In the genomic region with DNA sequence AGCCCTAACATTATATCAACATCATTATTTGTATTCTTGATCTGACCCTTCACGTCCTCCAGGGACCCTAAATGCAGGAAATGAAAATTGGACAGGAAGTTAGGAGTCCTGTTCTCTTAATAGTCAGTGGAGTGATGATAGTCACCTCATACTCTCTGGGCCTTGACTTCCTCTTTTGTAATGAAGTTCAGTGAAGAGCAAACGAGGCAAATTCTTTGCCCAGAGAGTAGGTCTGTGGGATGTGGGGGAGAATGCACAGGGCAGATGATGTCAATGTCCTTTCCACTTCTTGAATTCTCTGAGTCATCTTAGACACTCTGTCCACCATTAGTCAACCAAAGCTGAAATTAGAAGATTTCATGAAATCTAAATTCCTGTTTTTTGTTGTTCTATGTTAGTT, we compare ENCODE assay signal across 9 cellular contexts. TPM values are rescaled to one million over a fixed set of nuclear protein-coding genes. Genes with fewer than 3 reads are reported as not detected.
A peak's percentile ranks its signal among the peaks of the same experiment; 100 is the strongest.
DNase-seq lines count a peak whose midpoint lies in the region; ATAC-seq and TF ChIP-seq lines count a peak whose summit lies in the region.
"Had no signal": no experiment of that assay in that cellular context is flagged by ENCODE, and none has a peak within 500 bp of the region (broad histone marks: within the 10 kb centered on the region; RNA-seq: fewer than 3 reads in every experiment).

No MANE protein-coding gene starts in this region.

- ATAC-seq in GM21526 (IDR thresholded peaks at IDR 0.05; ENCODE audit: low FRiP score, unreplicated experiment) (peak; percentile 91), WTC11 (no peak), HG03045 (IDR thresholded peaks at IDR 0.05; ENCODE audit: unreplicated experiment) (no peak)
- ATAC-seq: HCT116 had no signal

- no peaks in the 10 kb centered on the region for H3K79me2 ChIP-seq in mammary epithelial cell (ENCODE audit: insufficient read depth, low read length)

- no TSS peak for BruUV-seq in mammary epithelial cell (replicated peaks; lab: Mats Ljungman, UMichigan)

- WGBS in mammary epithelial cell (ENCODE audit: low coverage, missing lambda C conversion rate) = 57% methylated on average over 2 of the region's 2 CpGs

- H3K27me3 ChIP-seq in mammary epithelial cell (ENCODE audit: insufficient read depth, low read length) = no peaks in the 10 kb centered on the region

- intact Hi-C loops in mammary epithelial cell (cut with micrococcal nuclease) (no loop called here), head of caudate nucleus (cut with DNase I) (no loop called here)

- in situ Hi-C loops in mammary epithelial cell (cut with MboI; ENCODE audit: low sequenced_read_pairs in 2 of 2) = no loop called here

- H3K27ac Mint-ChIP-seq in WTC11 = no peak overlapping the region

- no peaks in the 10 kb centered on the region for H4K20me1 ChIP-seq in mammary epithelial cell (ENCODE audit: insufficient read depth, low read length)

- no peaks in the 10 kb centered on the region for H3K27me3 Mint-ChIP-seq in WTC11 (ENCODE audit: low read depth)

- dilution Hi-C loops in mammary epithelial cell (cut with HindIII; ENCODE audit: low sequenced_read_pairs) = no loop called here

- no peaks in the 10 kb centered on the region for H3K36me3 ChIP-seq in mammary epithelial cell (ENCODE audit: insufficient read depth, low read length)

- H3K27ac ChIP-seq in mammary epithelial cell (ENCODE audit: insufficient read depth, low read depth, low read length) = no peak overlapping the region

- H2AFZ ChIP-seq in mammary epithelial cell (ENCODE audit: low read depth, low read length) = no peak overlapping the region

- peak; percentile 34 for DNase-seq in GM10248 (ENCODE audit: extremely low spot score)
- peak; percentile 57 for DNase-seq in KG1 (lab: John Stamatoyannopoulos, UW)
- peak; percentile 52 for DNase-seq in fibroblast of villous mesenchyme (ENCODE audit: low read depth)
- DNase-seq in mammary epithelial cell = no peak
- DNase-seq in head of caudate nucleus = no peak
- DNase-seq in WTC11 (ENCODE audit: low spot score) = no peak

- peaks cover 5% of the 10 kb centered on the region; the same call in 1 of the 2 replicates for H3K9me3 Mint-ChIP-seq in WTC11

- no peak overlapping the region for H3K4me2 ChIP-seq in mammary epithelial cell (ENCODE audit: insufficient read depth, low read depth, low read length)

- CTCF ChIA-PET in GM10248 (lab: Yijun Ruan, JAX) (interaction anchor here (1.0 to 2.5 kb wide), 2 partner anchors 10 to 13 kb away, joined by 3 to 8 read pairs; no protein-coding TSS in a partner anchor), mammary epithelial cell (lab: Charles Lee; ENCODE audit: low non-redundant PET) (no interaction called here), WTC11 (lab: Charles Lee) (no interaction called here)

- H3K4me1 Mint-ChIP-seq in WTC11 = no peaks in the 10 kb centered on the region

- no peak overlapping the region for H3K4me3 ChIP-seq in fibroblast of villous mesenchyme (ENCODE audit: low read depth, low read length)
- no peak overlapping the region for H3K4me3 ChIP-seq in mammary epithelial cell (replicated peaks in 1 of 3; ENCODE audit: insufficient read depth in 1 of 3, low read depth in 2 of 3, low read length in 3 of 3)

- POLR2A ChIA-PET in GM10248 (lab: Yijun Ruan, JAX) = no interaction called here
- POLR2A ChIA-PET in WTC11 (lab: Charles Lee) = no interaction called here

- H3K4me1 ChIP-seq in mammary epithelial cell (ENCODE audit: insufficient read depth, low read length) = no peaks in the 10 kb centered on the region

- no peaks in the 10 kb centered on the region for H3K36me3 Mint-ChIP-seq in WTC11

- TF ChIP-seq CTCF in GM10248 (IDR thresholded peaks at IDR 0.05; ENCODE audit: control extremely low read depth, extremely low read depth, low read depth, missing control alignments) (no peak), fibroblast of villous mesenchyme (IDR thresholded peaks at IDR 0.05; ENCODE audit: insufficient read depth, low read depth, low read length) (no peak), mammary epithelial cell (conservative IDR thresholded peaks at IDR 0.05 in 1 of 2, IDR thresholded peaks at IDR 0.05 in 1 of 2; ENCODE audit: extremely low read depth in 1 of 2, insufficient read depth in 1 of 2, low read depth in 1 of 2, low read length in 2 of 2) (no peak), WTC11 (IDR thresholded peaks at IDR 0.05) (no peak)

- no peak overlapping the region for H3K4me3 Mint-ChIP-seq in WTC11

- no peaks in the 10 kb centered on the region for H3K9me3 ChIP-seq in mammary epithelial cell (replicated peaks; ENCODE audit: insufficient read depth, low read length)

- no peak overlapping the region for H3K9ac ChIP-seq in mammary epithelial cell (ENCODE audit: insufficient read depth, low read length)

TF ChIP-seq in WTC11, 78 proteins besides CTCF, POLR2A, EP300 and RAD21:
- no peak for TF ChIP-seq ATF2 (CRISPR knock-in tag; IDR thresholded peaks at IDR 0.05; ENCODE audit: borderline replicate concordance, low read depth)
- no peak for TF ChIP-seq PRRX2 (CRISPR knock-in tag; IDR thresholded peaks at IDR 0.05)
- TF ChIP-seq, protein P1, sequence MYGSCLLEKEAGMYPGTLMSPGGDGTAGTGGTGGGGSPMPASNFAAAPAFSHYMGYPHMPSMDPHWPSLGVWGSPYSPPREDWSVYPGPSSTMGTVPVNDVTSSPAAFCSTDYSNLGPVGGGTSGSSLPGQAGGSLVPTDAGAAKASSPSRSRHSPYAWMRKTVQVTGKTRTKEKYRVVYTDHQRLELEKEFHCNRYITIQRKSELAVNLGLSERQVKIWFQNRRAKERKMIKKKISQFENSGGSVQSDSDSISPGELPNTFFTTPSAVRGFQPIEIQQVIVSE (CRISPR knock-in tag; IDR thresholded peaks at IDR 0.05; ENCODE audit: borderline replicate concordance) = no peak
- TF ChIP-seq PREB (CRISPR knock-in tag; IDR thresholded peaks at IDR 0.05; ENCODE audit: borderline replicate concordance) = no peak

RNA-seq across cellular contexts. Expression of gene GPRIN3, which starts 17.1 kb away (rescaled TPM):
- 0.43 and 0.64 TPM in 2 replicates for total RNA-seq in fibroblast of villous mesenchyme
- total RNA-seq in mammary epithelial cell = under 1 TPM in 1 of 2 donors, not detected in 1; under 0.01 TPM
- polyA plus RNA-seq in mammary epithelial cell = not detected
- not detected for polyA minus RNA-seq in mammary epithelial cell
- 1.5 to 2.0 TPM (median 1.5 TPM) in 3 replicates for total RNA-seq in WTC11 (2021)

Comparison
In these comparisons a context has a peak if more than half of its experiments do, and no peak if none do; other contexts are left out.
1. DNase-seq: peak in GM10248 (single experiment), KG1 (single experiment) and fibroblast of villous mesenchyme (single experiment); none in mammary epithelial cell (single experiment), head of caudate nucleus (0 of 42) and WTC11 (single experiment).